ENCODE assay signal across 17 cellular contexts in the genomic region with DNA sequence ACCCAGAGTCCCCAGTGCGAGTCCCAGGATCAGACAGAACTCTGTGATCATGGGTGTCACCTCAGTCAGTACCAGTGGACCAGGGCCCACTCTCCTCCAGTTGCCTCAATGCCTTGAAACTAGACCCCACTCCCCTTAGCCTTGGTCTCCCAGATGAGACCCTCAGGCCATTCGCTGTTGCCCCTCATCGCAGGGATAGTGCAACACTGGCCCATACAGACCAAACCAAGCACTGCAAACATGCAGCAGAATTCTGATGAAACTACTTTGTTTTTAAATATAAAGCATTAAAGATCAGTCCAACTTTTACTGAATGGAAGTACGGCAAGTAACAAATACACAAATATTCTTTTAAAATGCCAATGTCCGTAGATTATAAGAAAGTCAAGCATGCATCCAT.
DNase-seq lines count a peak whose midpoint lies in the region; ATAC-seq and TF ChIP-seq lines count a peak whose summit lies in the region.
"Had no signal": no experiment of that assay in that cellular context is flagged by ENCODE, and none has a peak within 500 bp of the region (broad histone marks: within the 10 kb centered on the region; RNA-seq: fewer than 3 reads in every experiment).

No MANE protein-coding gene starts in this region.

- H3K9me3 Mint-ChIP-seq in Caco-2 (ENCODE audit: unreplicated experiment): peaks cover 9% of the 10 kb centered on the region
- H3K9me3 Mint-ChIP-seq: CD8-positive, alpha-beta T cell; IgD-negative memory B cell had no signal

- H3K27ac ChIP-seq in A673 (ENCODE audit: low read depth, low read length, poor library complexity, severe bottlenecking) (no peak overlapping the region), WERI-Rb-1 (no peak overlapping the region)
- H3K27ac ChIP-seq: RWPE1 had no signal

- H3K36me3 Mint-ChIP-seq in Caco-2 (ENCODE audit: insufficient read depth, unreplicated experiment): peaks cover 6% of the 10 kb centered on the region
- H3K36me3 Mint-ChIP-seq: CD8-positive, alpha-beta T cell had no signal

- intact Hi-C loops in A673 (cut with micrococcal nuclease; ENCODE audit: unreplicated experiment) (no loop called here), Caco-2 (cut with micrococcal nuclease; ENCODE audit: unreplicated experiment) (no loop called here)

- H3K9me3 ChIP-seq in A673 (ENCODE audit: low read depth, low read length, poor library complexity, severe bottlenecking): no peaks in the 10 kb centered on the region
- H3K9me3 ChIP-seq in WERI-Rb-1 (ENCODE audit: severe bottlenecking): no peaks in the 10 kb centered on the region
- no peaks in the 10 kb centered on the region for H3K9me3 ChIP-seq in Caco-2
- H3K9me3 ChIP-seq: HAP-1 had no signal

- no peak overlapping the region for H3K27ac Mint-ChIP-seq in Caco-2 (ENCODE audit: unreplicated experiment)
- H3K27ac Mint-ChIP-seq: B cell; CD8-positive, alpha-beta T cell had no signal

- POLR2A ChIA-PET in A673 (lab: Charles Lee; ENCODE audit: low non-redundant PET): no interaction called here
- POLR2A ChIA-PET in GM10248 (lab: Yijun Ruan, JAX): no interaction called here
- POLR2A ChIA-PET in Caco-2 (lab: Charles Lee): no interaction called here

- TF ChIP-seq CTCF in A673 (conservative IDR thresholded peaks at IDR 0.05; ENCODE audit: low read depth, low read length) (0 out of 2 replicates have a peak, but pooled peaks have one; percentile 16), GM10248 (IDR thresholded peaks at IDR 0.05; ENCODE audit: control extremely low read depth, extremely low read depth, low read depth, missing control alignments) (peak; percentile 27), WERI-Rb-1 (IDR thresholded peaks at IDR 0.05; ENCODE audit: low read depth, low read length) (peak; percentile 20; the same call in 1 of the 2 replicates), kidney epithelial cell (IDR thresholded peaks at IDR 0.05; ENCODE audit: insufficient read depth, low read length, poor library complexity, severe bottlenecking) (peak; percentile 66), Caco-2 (IDR thresholded peaks at IDR 0.05; ENCODE audit: insufficient read depth in 1 of 2, low read depth in 1 of 2, low read length in 1 of 2, severe bottlenecking in 1 of 2, unreplicated experiment in 1 of 2) (no peak)

- H3K4me3 Mint-ChIP-seq in Caco-2 (ENCODE audit: unreplicated experiment): no peak overlapping the region
- H3K4me3 Mint-ChIP-seq: B cell; CD8-positive, alpha-beta T cell; IgD-negative memory B cell had no signal

- DNase-seq in A673 (ENCODE audit: low spot score) (no peak), GM10248 (ENCODE audit: extremely low spot score) (no peak), WERI-Rb-1 (no peak), kidney epithelial cell (ENCODE audit: low read depth) (no peak), Caco-2 (no peak)
- DNase-seq in stimulated activated CD4-positive, alpha-beta T cell treated with anti-CD3 and anti-CD28 coated beads, Interleukin-4, amount 100 ng/mL, for 24 hours: no peak
- DNase-seq: CD8-positive, alpha-beta T cell; NCI-H1436 treated with DMSO at 0.1 percent for 48 hours; NCI-H2081; NCI-H524 treated with DMSO at 0.1 percent for 48 hours; NK-92 treated with Interleukin-12 subunit alpha and Interleukin-12 subunit beta, amount 100 ng/mL, for 24 hours had no signal

- no peaks in the 10 kb centered on the region for H3K4me1 ChIP-seq in A673 (ENCODE audit: insufficient read depth, low read length, poor library complexity, severe bottlenecking)
- H3K4me1 ChIP-seq in Caco-2: peaks cover 13% of the 10 kb centered on the region
- H3K4me1 ChIP-seq: HAP-1 had no signal

- H3K4me3 ChIP-seq in A673 (ENCODE audit: low read depth, low read length, poor library complexity, severe bottlenecking) (no peak overlapping the region), WERI-Rb-1 (ENCODE audit: low read depth, low read length) (no peak overlapping the region), kidney epithelial cell (ENCODE audit: low read depth, low read length) (no peak overlapping the region), Caco-2 (ENCODE audit: low read depth, low read length) (no peak overlapping the region)
- H3K4me3 ChIP-seq: HAP-1 had no signal

- H3K27me3 ChIP-seq in A673 (replicated peaks; ENCODE audit: insufficient read depth, low read depth, low read length, poor library complexity): no peaks in the 10 kb centered on the region
- H3K27me3 ChIP-seq in WERI-Rb-1 (ENCODE audit: insufficient read depth, low read depth, severe bottlenecking): peaks cover 62% of the 10 kb centered on the region
- H3K27me3 ChIP-seq in kidney epithelial cell (ENCODE audit: control insufficient read depth, insufficient read depth, low read length): no peaks in the 10 kb centered on the region
- H3K27me3 ChIP-seq in Caco-2 (replicated peaks; ENCODE audit: control insufficient read depth, insufficient read depth, low read length): no peaks in the 10 kb centered on the region

- BruUV-seq in A673 (replicated peaks; lab: Mats Ljungman, UMichigan) (no TSS peak), Caco-2 (replicated peaks; lab: Mats Ljungman, UMichigan) (no TSS peak)

- ATAC-seq in GM19324 (IDR thresholded peaks at IDR 0.05; ENCODE audit: low FRiP score, unreplicated experiment) (no peak), HG03108 (IDR thresholded peaks at IDR 0.05; ENCODE audit: unreplicated experiment) (no peak)
- ATAC-seq: CD8-positive, alpha-beta T cell had no signal

- no peaks in the 10 kb centered on the region for H3K27me3 Mint-ChIP-seq in Caco-2 (ENCODE audit: insufficient read depth, unreplicated experiment)
- H3K27me3 Mint-ChIP-seq: B cell, IgD-negative memory B cell had no signal

- H3K36me3 ChIP-seq in A673 (ENCODE audit: insufficient read depth, low read length, poor library complexity, severe bottlenecking) (no peaks in the 10 kb centered on the region), WERI-Rb-1 (no peaks in the 10 kb centered on the region), kidney epithelial cell (ENCODE audit: control insufficient read depth, insufficient read depth, low read length) (no peaks in the 10 kb centered on the region), Caco-2 (ENCODE audit: control insufficient read depth, insufficient read depth, low read length) (no peaks in the 10 kb centered on the region)
- H3K36me3 ChIP-seq: HAP-1 had no signal

- CTCF ChIA-PET in A673 (lab: Charles Lee): no interaction called here
- CTCF ChIA-PET in GM10248 (lab: Yijun Ruan, JAX): interaction anchor here (1.0 to 2.1 kb wide), 4 partner anchors 9 to 134 kb away, joined by 3 to 5 read pairs (median 4); no protein-coding TSS in a partner anchor
- CTCF ChIA-PET in Caco-2 (lab: Charles Lee): no interaction called here

- peaks cover 11% of the 10 kb centered on the region for H3K4me1 Mint-ChIP-seq in Caco-2 (ENCODE audit: low read depth, unreplicated experiment)

Comparison
In these comparisons a context has a peak if more than half of its experiments do, and no peak if none do; other contexts are left out.
1. CTCF ChIP-seq: peak in A673 (single experiment), GM10248 (single experiment), WERI-Rb-1 (single experiment) and kidney epithelial cell (single experiment); none in Caco-2 (0 of 2).